ENCODE assay signal across 8 cellular contexts in genomic region chr17:72122668-72123495, GRCh38. TPM values are rescaled to one million over a fixed set of nuclear protein-coding genes. Genes with fewer than 3 reads are reported as not detected.
DNase-seq lines count a peak whose midpoint lies in the region; ATAC-seq and TF ChIP-seq lines count a peak whose summit lies in the region.

No MANE protein-coding gene starts in this region.

- H3K27me3 ChIP-seq in osteoblast (ENCODE audit: insufficient read depth, low read length) = peaks cover 19% of the 10 kb centered on the region

- peak; percentile 14 for DNase-seq in DMS79 treated with DMSO at 0.1 percent for 48 hours (lab: John Stamatoyannopoulos, UW)
- DNase-seq in LNCaP clone FGC (ENCODE audit: low read depth) = no peak
- no peak for DNase-seq in epithelial cell of prostate (ENCODE audit: low read depth, low spot score)
- DNase-seq in osteoblast (ENCODE audit: insufficient read length, low spot score, missing footprints) = peak; percentile 96
- no peak for DNase-seq in effector CD4-positive, alpha-beta T cell
- DNase-seq in activated CD4-positive, CD25-positive, alpha-beta regulatory T cell treated with anti-CD3 and anti-CD28 coated beads, Interleukin-2, amount 50 U/mL, for 72 hours = no peak

- peaks cover 53% of the 10 kb centered on the region for H3K4me1 ChIP-seq in osteoblast (ENCODE audit: insufficient read depth, low read length)

- H3K9me3 ChIP-seq in osteoblast (ENCODE audit: low read depth, low read length) = no peaks in the 10 kb centered on the region

- H3K4me3 ChIP-seq in LNCaP clone FGC (ENCODE audit: low read depth, low read length) (peak overlapping the region; percentile 65; the same call in 1 of the 2 replicates), osteoblast (ENCODE audit: insufficient read depth, low read length) (peak overlapping the region; percentile 95)

- H2AFZ ChIP-seq in osteoblast (ENCODE audit: low read length) = peak overlapping the region; percentile 83

- TF ChIP-seq CTCF in LNCaP clone FGC (IDR thresholded peaks at IDR 0.05; ENCODE audit: control insufficient read depth, extremely low read depth, insufficient read depth) = no peak
- TF ChIP-seq CTCF in osteoblast (IDR thresholded peaks at IDR 0.05; ENCODE audit: extremely low read depth, low read depth, low read length) = no peak

- peak overlapping the region; percentile 98 for H3K4me2 ChIP-seq in osteoblast (ENCODE audit: insufficient read depth, low read length)

- H3K27ac ChIP-seq in epithelial cell of prostate (peak overlapping the region; percentile 79), osteoblast (ENCODE audit: low read depth, low read length) (peak overlapping the region; percentile 65)

- peaks cover 28% of the 10 kb centered on the region for H3K79me2 ChIP-seq in osteoblast (ENCODE audit: insufficient read depth, low read length)

- ATAC-seq in HG03108 (IDR thresholded peaks at IDR 0.05; ENCODE audit: unreplicated experiment) (no peak), GM21619 (IDR thresholded peaks at IDR 0.05; ENCODE audit: unreplicated experiment) (no peak)

- peaks cover 12% of the 10 kb centered on the region for H3K36me3 ChIP-seq in osteoblast (ENCODE audit: insufficient read depth, low read length)

- no peaks in the 10 kb centered on the region for H4K20me1 ChIP-seq in osteoblast (ENCODE audit: insufficient read depth, low read length)

RNA-seq across cellular contexts. Expression of gene SOX9, which starts 2.1 kb away (rescaled TPM):
- 6.5 and 8.3 TPM in 2 replicates for total RNA-seq in osteoblast

Comparison
In these comparisons a context has a peak if more than half of its experiments do, and no peak if none do; other contexts are left out.
1. DNase-seq: peak in DMS79 treated with DMSO at 0.1 percent for 48 hours (single experiment) and osteoblast (single experiment); none in LNCaP clone FGC (single experiment), epithelial cell of prostate (single experiment), effector CD4-positive, alpha-beta T cell (single experiment) and activated CD4-positive, CD25-positive, alpha-beta regulatory T cell treated with anti-CD3 and anti-CD28 coated beads, Interleukin-2, amount 50 U/mL, for 72 hours (single experiment).